In genomic region chr5:32100903-32101302, GRCh38 we compare ENCODE assay signal across 17 cellular contexts.
"Had no signal": no experiment of that assay in that cellular context is flagged by ENCODE, and none has a peak within 500 bp of the region (broad histone marks: within the 10 kb centered on the region; RNA-seq: fewer than 3 reads in every experiment).

No MANE protein-coding gene starts in this region.

- H3K27me3 ChIP-seq: gastrocnemius medialis, heart right ventricle, tibial artery had no signal

- H3K4me3 ChIP-seq: gastrocnemius medialis, heart right ventricle, tibial artery had no signal

- H3K9me3 Mint-ChIP-seq: activated CD4-positive, alpha-beta T cell treated with anti-CD3 and anti-CD28 coated beads, Interleukin-2, amount 10 ng/mL, durations not matched to agents 24 days and 14 days; activated T-cell treated with anti-CD3 and anti-CD28 coated beads, Interleukin-2, amount 50 U/mL, for 24 hours; mesothelial cell of epicardium; nephron had no signal

- DNase-seq: activated CD4-positive, alpha-beta T cell treated with anti-CD3 and anti-CD28 coated beads, Interleukin-2, amount 10 ng/mL, durations not matched to agents 24 days and 14 days; activated CD8-positive, alpha-beta T cell treated with anti-CD3 and anti-CD28 coated beads, Interleukin-2, amount 10 ng/mL, durations not matched to agents 7 days and 5 days; activated effector memory CD4-positive, alpha-beta T cell treated with anti-CD3 and anti-CD28 coated beads, Interleukin-2, amount 50 U/mL, for 16 hours; activated T-cell treated with anti-CD3 and anti-CD28 coated beads, Interleukin-2, amount 50 U/mL, for 24 hours; gastrocnemius medialis; heart right ventricle; stimulated activated CD4-positive, alpha-beta T cell treated with anti-CD3 and anti-CD28 coated beads, Interleukin-12 subunit alpha, Interleukin-12 subunit beta, amount 100 ng/mL, for 4 hours; stimulated activated CD4-positive, alpha-beta T cell treated with anti-CD3 and anti-CD28 coated beads, Interleukin-1b, Interleukin-23, amount 100 ng/mL, for 48 hours; stimulated activated CD8-positive, alpha-beta memory T cell treated with anti-CD3 and anti-CD28 coated beads, Interleukin-4, amount 100 ng/mL, for 48 hours; stimulated activated naive CD4-positive, alpha-beta T cell; T-helper 1 cell; T-helper 9 cell; tibial artery had no signal

- H3K4me1 Mint-ChIP-seq: activated CD4-positive, alpha-beta T cell treated with anti-CD3 and anti-CD28 coated beads, Interleukin-2, amount 10 ng/mL, durations not matched to agents 24 days and 14 days had no signal

- H3K27ac Mint-ChIP-seq: activated CD4-positive, alpha-beta T cell treated with anti-CD3 and anti-CD28 coated beads, Interleukin-2, amount 10 ng/mL, durations not matched to agents 24 days and 14 days; activated CD8-positive, alpha-beta T cell treated with anti-CD3 and anti-CD28 coated beads, Interleukin-2, amount 10 ng/mL, durations not matched to agents 7 days and 5 days; activated T-cell treated with anti-CD3 and anti-CD28 coated beads, Interleukin-2, amount 50 U/mL, for 24 hours had no signal

- H3K9me3 ChIP-seq: gastrocnemius medialis, heart right ventricle, tibial artery had no signal

- H3K27ac ChIP-seq: tibial artery had no signal

- H3K4me3 Mint-ChIP-seq: activated CD4-positive, alpha-beta T cell treated with anti-CD3 and anti-CD28 coated beads, Interleukin-2, amount 10 ng/mL, durations not matched to agents 24 days and 14 days; activated CD8-positive, alpha-beta T cell treated with anti-CD3 and anti-CD28 coated beads, Interleukin-2, amount 10 ng/mL, durations not matched to agents 7 days and 5 days; activated naive CD8-positive, alpha-beta T cell; activated T-cell treated with anti-CD3 and anti-CD28 coated beads, Interleukin-2, amount 50 U/mL, for 24 hours; mesothelial cell of epicardium; nephron had no signal

- ATAC-seq: activated CD8-positive, alpha-beta T cell treated with anti-CD3 and anti-CD28 coated beads, Interleukin-2, amount 10 ng/mL, durations not matched to agents 7 days and 5 days; esophagus mucosa; gastrocnemius medialis had no signal

- H3K27me3 Mint-ChIP-seq: activated CD4-positive, alpha-beta T cell treated with anti-CD3 and anti-CD28 coated beads, Interleukin-2, amount 10 ng/mL, durations not matched to agents 24 days and 14 days; activated naive CD8-positive, alpha-beta T cell; activated T-cell treated with anti-CD3 and anti-CD28 coated beads, Interleukin-2, amount 50 U/mL, for 24 hours had no signal
